ENCODE assay signal across 12 cellular contexts in the genomic region with DNA sequence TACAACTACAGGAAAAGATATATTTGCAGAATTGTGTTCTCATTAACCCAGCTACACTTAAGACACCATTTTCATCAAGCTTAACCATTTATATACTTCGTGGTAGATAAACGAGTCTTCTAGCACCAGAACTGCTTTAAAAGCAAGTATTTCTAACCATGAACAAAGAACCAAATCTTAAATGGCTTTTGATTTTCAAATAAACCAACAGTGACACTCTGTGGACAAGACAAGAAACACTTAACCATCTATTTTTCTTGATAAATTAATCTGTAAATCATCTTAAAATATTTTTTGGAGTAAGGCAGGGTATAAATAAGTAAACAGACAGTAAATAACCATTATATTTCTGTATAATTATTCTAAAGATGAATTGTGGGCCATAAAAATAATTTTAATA. TPM values are rescaled to one million over a fixed set of nuclear protein-coding genes. Genes with fewer than 3 reads are reported as not detected.
A peak's percentile ranks its signal among the peaks of the same experiment; 100 is the strongest.
DNase-seq lines count a peak whose midpoint lies in the region; ATAC-seq and TF ChIP-seq lines count a peak whose summit lies in the region.
"Had no signal": no experiment of that assay in that cellular context is flagged by ENCODE, and none has a peak within 500 bp of the region (broad histone marks: within the 10 kb centered on the region; RNA-seq: fewer than 3 reads in every experiment).

No MANE protein-coding gene starts in this region.

- DNase-seq in heart left ventricle (no peak), Right ventricle myocardium inferior (ENCODE audit: missing footprints) (no peak), PC-9 (no peak), fibroblast of villous mesenchyme (ENCODE audit: low read depth) (peak; percentile 12), upper lobe of right lung (no peak), putamen (ENCODE audit: low spot score) (no peak), esophagus squamous epithelium (lab: John Stamatoyannopoulos, UW) (no peak)
- DNase-seq in activated CD4-positive, alpha-beta memory T cell treated with anti-CD3 and anti-CD28 coated beads for 36 hours = no peak
- DNase-seq: CD4-positive, CD25-positive, alpha-beta regulatory T cell; Right ventricle myocardium superior; stimulated activated CD8-positive, alpha-beta memory T cell treated with anti-CD3 and anti-CD28 coated beads, Interleukin-4, amount 100 ng/mL, for 48 hours had no signal

- H3K4me1 Mint-ChIP-seq in activated CD4-positive, alpha-beta memory T cell treated with anti-CD3 and anti-CD28 coated beads for 36 hours (ENCODE audit: low read depth) = no peaks in the 10 kb centered on the region
- H3K4me1 Mint-ChIP-seq: CD4-positive, CD25-positive, alpha-beta regulatory T cell had no signal

- no peaks in the 10 kb centered on the region for H4K20me1 ChIP-seq in PC-9 (ENCODE audit: insufficient read depth)

- H3K27ac Mint-ChIP-seq in activated CD4-positive, alpha-beta memory T cell treated with anti-CD3 and anti-CD28 coated beads for 36 hours = no peak overlapping the region
- H3K27ac Mint-ChIP-seq: CD4-positive, CD25-positive, alpha-beta regulatory T cell had no signal

- intact Hi-C loops in heart left ventricle (cut with DNase I) (loop anchor here in 5 of 10 donors (2.0 to 10.0 kb wide), 5 partner anchors 276 to 468 kb away; no protein-coding TSS in a partner anchor), Right ventricle myocardium inferior (cut with DNase I) (no loop called here), PC-9 (cut with micrococcal nuclease; ENCODE audit: unreplicated experiment) (no loop called here), upper lobe of right lung (cut with DNase I) (no loop called here), esophagus squamous epithelium (cut with DNase I) (no loop called here)
- intact Hi-C loops in activated CD4-positive, alpha-beta memory T cell treated with anti-CD3 and anti-CD28 coated beads for 36 hours (cut with micrococcal nuclease) = no loop called here

- H3K79me2 ChIP-seq in PC-9 (ENCODE audit: low read depth) = no peaks in the 10 kb centered on the region

- no peak overlapping the region for H3K4me2 ChIP-seq in PC-9

- 13 to 33% (median 16%) methylated on average over 2 of the region's 2 CpGs for WGBS in heart left ventricle, 4 donors
- WGBS in esophagus squamous epithelium, 2 donors = 11 to 19% methylated on average over 2 of the region's 2 CpGs

- ATAC-seq in heart left ventricle = no peak
- no peak for ATAC-seq in Right ventricle myocardium inferior
- no peak for ATAC-seq in upper lobe of right lung

- no peak overlapping the region for H3K4me3 ChIP-seq in heart left ventricle
- H3K4me3 ChIP-seq in PC-9 = no peak overlapping the region
- H3K4me3 ChIP-seq in fibroblast of villous mesenchyme (ENCODE audit: low read depth, low read length) = no peak overlapping the region
- H3K4me3 ChIP-seq in upper lobe of right lung = no peak overlapping the region
- H3K4me3 ChIP-seq in esophagus squamous epithelium = no peak overlapping the region

- TF ChIP-seq POLR2A in heart left ventricle (IDR thresholded peaks at IDR 0.05) (no peak), esophagus squamous epithelium (IDR thresholded peaks at IDR 0.05) (no peak)

- H2AFZ ChIP-seq in PC-9 = no peak overlapping the region

- no peak overlapping the region for H3K4me3 Mint-ChIP-seq in activated CD4-positive, alpha-beta memory T cell treated with anti-CD3 and anti-CD28 coated beads for 36 hours
- H3K4me3 Mint-ChIP-seq: CD4-positive, CD25-positive, alpha-beta regulatory T cell had no signal

- H3K9me3 ChIP-seq in heart left ventricle (no peaks in the 10 kb centered on the region), PC-9 (ENCODE audit: insufficient read depth, low read depth) (no peaks in the 10 kb centered on the region), upper lobe of right lung (no peaks in the 10 kb centered on the region), esophagus squamous epithelium (no peaks in the 10 kb centered on the region)
- H3K9me3 ChIP-seq: neutrophil had no signal

- H3K27me3 ChIP-seq in heart left ventricle = peaks cover 0 to 5% (median 0%) of the 10 kb centered on the region in 9 donors
- peaks cover 13% of the 10 kb centered on the region; the same call in 1 of the 2 replicates for H3K27me3 ChIP-seq in PC-9 (ENCODE audit: insufficient read depth, low read depth)
- H3K27me3 ChIP-seq in upper lobe of right lung = no peaks in the 10 kb centered on the region
- H3K27me3 ChIP-seq in esophagus squamous epithelium = no peaks in the 10 kb centered on the region
- H3K27me3 ChIP-seq: neutrophil had no signal

- H3K4me1 ChIP-seq in heart left ventricle = no peaks in the 10 kb centered on the region
- H3K4me1 ChIP-seq in PC-9 (replicated peaks; ENCODE audit: insufficient read depth) = no peaks in the 10 kb centered on the region
- no peaks in the 10 kb centered on the region for H3K4me1 ChIP-seq in upper lobe of right lung
- H3K4me1 ChIP-seq in esophagus squamous epithelium = no peaks in the 10 kb centered on the region

- no TSS peak for BruUV-seq in PC-9 (replicated peaks; lab: Mats Ljungman, UMichigan)

- no peaks in the 10 kb centered on the region for H3F3A ChIP-seq in PC-9 (ENCODE audit: insufficient read depth, low read depth)

- TF ChIP-seq CTCF in heart left ventricle (IDR thresholded peaks at IDR 0.05) (peak in 8 of 12 donors; percentile 16 to 45 (median 38)), PC-9 (conservative IDR thresholded peaks at IDR 0.05) (peak; percentile 56), fibroblast of villous mesenchyme (IDR thresholded peaks at IDR 0.05; ENCODE audit: insufficient read depth, low read depth, low read length) (peak; percentile 13), upper lobe of right lung (IDR thresholded peaks at IDR 0.05) (peak; percentile 24), esophagus squamous epithelium (IDR thresholded peaks at IDR 0.05) (peak in 1 of 6 experiments; percentile 17)

- H3K36me3 Mint-ChIP-seq in activated CD4-positive, alpha-beta memory T cell treated with anti-CD3 and anti-CD28 coated beads for 36 hours = no peaks in the 10 kb centered on the region
- H3K36me3 Mint-ChIP-seq: CD4-positive, CD25-positive, alpha-beta regulatory T cell had no signal

- no peaks in the 10 kb centered on the region for H3K27me3 Mint-ChIP-seq in activated CD4-positive, alpha-beta memory T cell treated with anti-CD3 and anti-CD28 coated beads for 36 hours
- H3K27me3 Mint-ChIP-seq: CD4-positive, CD25-positive, alpha-beta regulatory T cell had no signal

- no peaks in the 10 kb centered on the region for H3K9me3 Mint-ChIP-seq in activated CD4-positive, alpha-beta memory T cell treated with anti-CD3 and anti-CD28 coated beads for 36 hours

- no peak overlapping the region for H3K27ac ChIP-seq in heart left ventricle
- H3K27ac ChIP-seq in PC-9 = no peak overlapping the region
- H3K27ac ChIP-seq in upper lobe of right lung = no peak overlapping the region
- no peak overlapping the region for H3K27ac ChIP-seq in esophagus squamous epithelium
- H3K27ac ChIP-seq: neutrophil had no signal

- H3K36me3 ChIP-seq in heart left ventricle (no peaks in the 10 kb centered on the region), PC-9 (ENCODE audit: low read depth) (no peaks in the 10 kb centered on the region), upper lobe of right lung (no peaks in the 10 kb centered on the region), esophagus squamous epithelium (no peaks in the 10 kb centered on the region)
- H3K36me3 ChIP-seq: neutrophil had no signal

- H3K9me2 ChIP-seq in PC-9 (ENCODE audit: insufficient read depth) = no peaks in the 10 kb centered on the region

- CTCF ChIA-PET in PC-9 (lab: Charles Lee) = no interaction called here
- CTCF ChIA-PET in activated CD4-positive, alpha-beta memory T cell treated with anti-CD3 and anti-CD28 coated beads for 36 hours (lab: Charles Lee) = interaction anchor here (0.7 kb wide), 1 partner anchor 265 kb away, joined by 3 read pairs; no protein-coding TSS in a partner anchor

- POLR2A ChIA-PET in PC-9 (lab: Charles Lee; ENCODE audit: unreplicated experiment) = no interaction called here
- POLR2A ChIA-PET in activated CD4-positive, alpha-beta memory T cell treated with anti-CD3 and anti-CD28 coated beads for 36 hours (lab: Charles Lee) = no interaction called here

RNA-seq across cellular contexts. Expression of gene BEND2, which starts 10.2 kb away (rescaled TPM):
- total RNA-seq in heart left ventricle (under 1 TPM in 2 of 9 donors, not detected in 7; 0.06 to 0.21 TPM), Right ventricle myocardium inferior (not detected), PC-9 (2021) (not detected in 2 replicates), fibroblast of villous mesenchyme (not detected in 2 replicates), upper lobe of right lung (not detected), esophagus squamous epithelium (not detected)
- under 1 TPM in 1 of 2 donors, not detected in 1; 0.11 TPM for polyA plus RNA-seq in heart left ventricle
- not detected for total RNA-seq in activated CD4-positive, alpha-beta memory T cell treated with anti-CD3 and anti-CD28 coated beads for 36 hours
- total RNA-seq: Right ventricle myocardium superior had no signal
- polyA plus RNA-seq: CD4-positive, CD25-positive, alpha-beta regulatory T cell had no signal
